In the genomic region with DNA sequence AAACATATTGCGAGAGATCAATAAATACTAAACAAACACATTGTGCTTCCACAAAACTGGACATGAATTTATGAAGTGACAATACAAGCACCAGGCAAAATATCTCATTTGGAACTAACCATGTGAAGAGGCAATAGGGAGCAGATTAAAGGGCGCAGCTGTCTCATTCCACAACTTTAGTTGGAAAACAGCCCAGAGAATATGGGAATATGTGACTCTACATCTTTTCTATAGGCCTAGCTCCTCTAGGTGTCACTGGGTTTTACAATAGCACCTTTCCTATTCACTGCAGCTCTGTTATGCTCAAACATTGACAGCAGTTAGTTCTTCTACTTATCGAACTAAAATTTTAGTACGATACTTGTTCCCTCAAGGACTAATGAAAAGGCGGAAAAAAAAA, we compare ENCODE assay signal across 31 cellular contexts.
"Had no signal": no experiment of that assay in that cellular context is flagged by ENCODE, and none has a peak within 500 bp of the region (broad histone marks: within the 10 kb centered on the region; RNA-seq: fewer than 3 reads in every experiment).

No MANE protein-coding gene starts in this region.

- H3K36me3 ChIP-seq: adrenal gland, cardiac muscle cell, colonic mucosa had no signal

- ATAC-seq: activated CD8-positive, alpha-beta T cell treated with anti-CD3 and anti-CD28 coated beads for 36 hours; activated naive CD4-positive, alpha-beta T cell treated with anti-CD3 and anti-CD28 coated beads, Interleukin-2, amount 50 U/mL, for 72 hours; activated T-cell treated with anti-CD3 and anti-CD28 coated beads, Interleukin-2, amount 50 U/mL, for 4 hours; activated T-cell treated with anti-CD3 and anti-CD28 coated beads, Interleukin-2, amount 50 U/mL, for 72 hours; activated T-helper 17 cell treated with anti-CD3 and anti-CD28 coated beads, Interleukin-2, amount 50 U/mL, for 72 hours had no signal

- H3K27me3 ChIP-seq: adrenal gland, cardiac muscle cell, colonic mucosa had no signal

- DNase-seq: activated B cell treated with CpG ODN at 0.5 μM for 24 hours; activated CD4-positive, alpha-beta memory T cell treated with anti-CD3 and anti-CD28 coated beads for 36 hours; activated CD4-positive, alpha-beta T cell treated with anti-CD3 and anti-CD28 coated beads for 4 hours; activated CD4-positive, alpha-beta T cell treated with anti-CD3 and anti-CD28 coated beads, Interleukin-2, amount 10 ng/mL, durations not matched to agents 24 days and 14 days; activated CD4-positive, alpha-beta T cell treated with anti-CD3 and anti-CD28 coated beads, Interleukin-2, amount 50 U/mL, for 1 hour; activated CD4-positive, alpha-beta T cell treated with anti-CD3 and anti-CD28 coated beads, Interleukin-2, amount 50 U/mL, for 4 hours; activated CD4-positive, CD25-positive, alpha-beta regulatory T cell treated with anti-CD3 and anti-CD28 coated beads, Interleukin-2, amount 50 U/mL, for 72 hours; activated CD8-positive, alpha-beta memory T cell treated with anti-CD3 and anti-CD28 coated beads, Interleukin-2, amount 50 U/mL, for 4 hours; activated CD8-positive, alpha-beta T cell treated with anti-CD3 and anti-CD28 coated beads for 36 hours; activated effector memory CD4-positive, alpha-beta T cell treated with anti-CD3 and anti-CD28 coated beads, Interleukin-2, amount 50 U/mL, for 16 hours; activated gamma-delta T cell treated with Interleukin-2 at 50 U/mL for 16 hours; activated naive CD4-positive, alpha-beta T cell; activated naive CD4-positive, alpha-beta T cell treated with anti-CD3 and anti-CD28 coated beads for 36 hours; activated naive CD4-positive, alpha-beta T cell treated with anti-CD3 and anti-CD28 coated beads, Interleukin-2, amount 50 U/mL, for 16 hours; activated naive CD8-positive, alpha-beta T cell treated with anti-CD3 and anti-CD28 coated beads for 36 hours; activated T-cell treated with anti-CD3 and anti-CD28 coated beads for 4 hours; activated T-cell treated with anti-CD3 and anti-CD28 coated beads, Interleukin-2, amount 50 U/mL, for 1 hour; activated T-cell treated with anti-CD3 and anti-CD28 coated beads, Interleukin-2, amount 50 U/mL, for 4 hours; activated T-cell treated with anti-CD3 and anti-CD28 coated beads, Interleukin-2, amount 50 U/mL, for 72 hours; adrenal gland; amniotic stem cell; aorta; caudate nucleus; cerebellar nuclear complex; colonic mucosa; T-helper 2 cell; T-helper 9 cell had no signal

- H3K4me1 ChIP-seq: adrenal gland, colonic mucosa had no signal

- H3K27ac ChIP-seq: adrenal gland, cardiac muscle cell, colonic mucosa, VCaP had no signal

- H3K4me3 ChIP-seq: adrenal gland, cardiac muscle cell, colonic mucosa had no signal

- H3K9me3 ChIP-seq: adrenal gland, colonic mucosa had no signal
